Comparison of ENCODE assay signal across 10 cellular contexts in genomic region chr3:125140011-125140813, GRCh38.
DNase-seq lines count a peak whose midpoint lies in the region; ATAC-seq, FAIRE-seq and TF ChIP-seq lines count a peak whose summit lies in the region.
"Had no signal": no experiment of that assay in that cellular context is flagged by ENCODE, and none has a peak within 500 bp of the region (broad histone marks: within the 10 kb centered on the region; RNA-seq: fewer than 3 reads in every experiment).

No MANE protein-coding gene starts in this region.

- H3F3A ChIP-seq in neural progenitor cell (ENCODE audit: low read depth), result peaks cover 35% of the 10 kb centered on the region

- no peak for ATAC-seq in CD4-positive, CD25-positive, alpha-beta regulatory T cell (ENCODE audit: low read depth in 2 of 2)

- no peaks in the 10 kb centered on the region for H3K9me3 ChIP-seq in CD4-positive, CD25-positive, alpha-beta regulatory T cell (ENCODE audit: control insufficient read depth in 2 of 2, low read length in 2 of 2)
- no peaks in the 10 kb centered on the region for H3K9me3 ChIP-seq in NT2/D1 (ENCODE audit: insufficient read depth, low read length)
- no peaks in the 10 kb centered on the region for H3K9me3 ChIP-seq in endothelial cell of umbilical vein (replicated peaks; ENCODE audit: control insufficient read depth, insufficient read depth, low read length)
- H3K9me3 ChIP-seq in neural progenitor cell (ENCODE audit: low read depth), result no peaks in the 10 kb centered on the region
- no peaks in the 10 kb centered on the region for H3K9me3 ChIP-seq in small intestine (ENCODE audit: control insufficient read depth, low read depth)

- H3K9ac ChIP-seq in NT2/D1 (ENCODE audit: insufficient read length, low read depth) (peak overlapping the region; percentile 11), endothelial cell of umbilical vein (replicated peaks; ENCODE audit: extremely low read depth, insufficient read depth, low read length) (no peak overlapping the region), neural progenitor cell (no peak overlapping the region)

- POLR2A ChIA-PET in endothelial cell of umbilical vein (lab: Charles Lee), result no interaction called here

- H3K9me1 ChIP-seq in endothelial cell of umbilical vein (replicated peaks; ENCODE audit: control insufficient read depth, extremely low read depth, insufficient read depth, low read length), result no peaks in the 10 kb centered on the region

- H2AFZ ChIP-seq in endothelial cell of umbilical vein (ENCODE audit: low read depth, low read length) (peak overlapping the region; percentile 57), neural progenitor cell (replicated peaks) (no peak overlapping the region)

- H3K79me2 ChIP-seq in endothelial cell of umbilical vein (ENCODE audit: control insufficient read depth, insufficient read depth, low read length) (no peaks in the 10 kb centered on the region), neural progenitor cell (ENCODE audit: low read depth) (no peaks in the 10 kb centered on the region)

- H3K27me3 ChIP-seq in CD4-positive, CD25-positive, alpha-beta regulatory T cell (ENCODE audit: control insufficient read depth, insufficient read depth, low read length), result no peaks in the 10 kb centered on the region
- no peaks in the 10 kb centered on the region for H3K27me3 ChIP-seq in NT2/D1 (ENCODE audit: insufficient read depth, insufficient read length)
- no peaks in the 10 kb centered on the region for H3K27me3 ChIP-seq in endothelial cell of umbilical vein (ENCODE audit: control insufficient read depth in 2 of 2, insufficient read depth in 2 of 2, low read length in 2 of 2)
- peaks cover 28% of the 10 kb centered on the region for H3K27me3 ChIP-seq in neural progenitor cell
- H3K27me3 ChIP-seq in small intestine (ENCODE audit: control insufficient read depth in 2 of 2, insufficient read depth in 2 of 2, low read length in 2 of 2), result no peaks in the 10 kb centered on the region

- H3K4me3 ChIP-seq in CD4-positive, CD25-positive, alpha-beta regulatory T cell (ENCODE audit: low read depth, low read length), result no peak overlapping the region
- no peak overlapping the region for H3K4me3 ChIP-seq in NT2/D1 (ENCODE audit: insufficient read length, low read depth)
- H3K4me3 ChIP-seq in endothelial cell of umbilical vein (replicated peaks in 1 of 3; ENCODE audit: insufficient read depth in 1 of 3, low read depth in 1 of 3, low read length in 3 of 3), result no peak overlapping the region
- no peak overlapping the region for H3K4me3 ChIP-seq in neural progenitor cell
- no peak overlapping the region for H3K4me3 ChIP-seq in small intestine (ENCODE audit: low read depth in 1 of 2, low read length in 2 of 2)

- no peaks in the 10 kb centered on the region for H3K36me3 ChIP-seq in CD4-positive, CD25-positive, alpha-beta regulatory T cell (ENCODE audit: control insufficient read depth, insufficient read depth, low read length)
- H3K36me3 ChIP-seq in NT2/D1 (ENCODE audit: insufficient read depth, insufficient read length, low read length), result peaks cover 1% of the 10 kb centered on the region
- H3K36me3 ChIP-seq in endothelial cell of umbilical vein (ENCODE audit: control insufficient read depth in 2 of 2, extremely low read depth in 1 of 2, insufficient read depth in 2 of 2, low read length in 2 of 2), result no peaks in the 10 kb centered on the region
- H3K36me3 ChIP-seq in neural progenitor cell, result no peaks in the 10 kb centered on the region
- H3K36me3 ChIP-seq in small intestine (ENCODE audit: control insufficient read depth in 2 of 2, insufficient read depth in 2 of 2, low read length in 2 of 2), result no peaks in the 10 kb centered on the region

- intact Hi-C loops in endothelial cell of umbilical vein (cut with micrococcal nuclease), result loop anchor here (5.0 kb wide), 2 partner anchors 78 to 237 kb away; partner anchors contain the start of gene ZNF148

- no peak overlapping the region for H3K27ac ChIP-seq in CD4-positive, CD25-positive, alpha-beta regulatory T cell (ENCODE audit: insufficient read depth, low read length, poor library complexity, severe bottlenecking)
- H3K27ac ChIP-seq in endothelial cell of umbilical vein (ENCODE audit: insufficient read depth, low read depth, low read length) (no peak overlapping the region), neural progenitor cell (no peak overlapping the region), small intestine (ENCODE audit: low read depth in 1 of 2, low read length in 1 of 2) (peak overlapping the region in 1 of 2 donors; percentile 21)

- no peaks in the 10 kb centered on the region for H3K9me3 Mint-ChIP-seq in CD4-positive, CD25-positive, alpha-beta regulatory T cell
- no peaks in the 10 kb centered on the region for H3K9me3 Mint-ChIP-seq in neural progenitor cell

- BruUV-seq in endothelial cell of umbilical vein (replicated peaks; lab: Mats Ljungman, UMichigan), result no TSS peak

- H4K20me1 ChIP-seq in endothelial cell of umbilical vein (replicated peaks; ENCODE audit: control insufficient read depth, extremely low read depth, insufficient read depth, low read length) (no peaks in the 10 kb centered on the region), neural progenitor cell (ENCODE audit: low read depth) (no peaks in the 10 kb centered on the region)

- peaks cover 16% of the 10 kb centered on the region for H3K4me1 ChIP-seq in CD4-positive, CD25-positive, alpha-beta regulatory T cell (ENCODE audit: control insufficient read depth, insufficient read depth, low read length, poor library complexity, severe bottlenecking)
- H3K4me1 ChIP-seq in NT2/D1 (ENCODE audit: insufficient read depth, insufficient read length) (peaks cover 24% of the 10 kb centered on the region), endothelial cell of umbilical vein (ENCODE audit: control insufficient read depth, extremely low read depth, insufficient read depth, low read length) (peaks cover 12% of the 10 kb centered on the region), neural progenitor cell (peaks cover 44% of the 10 kb centered on the region), small intestine (ENCODE audit: control insufficient read depth in 2 of 2, insufficient read depth in 1 of 2, low read depth in 1 of 2, low read length in 1 of 2) (peaks cover 0 to 5% of the 10 kb centered on the region in 2 donors)

- H3K27me3 Mint-ChIP-seq in CD4-positive, CD25-positive, alpha-beta regulatory T cell, result peaks cover 25% of the 10 kb centered on the region
- H3K27me3 Mint-ChIP-seq in neural progenitor cell (ENCODE audit: insufficient read depth, low read depth), result peaks cover 41% of the 10 kb centered on the region

- 87 to 94% (median 93%) methylated on average over 12 of the region's 12 CpGs for WGBS in small intestine, 3 donors

- FAIRE-seq in endothelial cell of umbilical vein (lab: Jason Lieb, UNC), result peak; percentile 40
- FAIRE-seq in small intestine (lab: Jason Lieb, UNC), result no peak

- H3K4me2 ChIP-seq in endothelial cell of umbilical vein (ENCODE audit: insufficient read depth, low read length) (no peak overlapping the region), neural progenitor cell (no peak overlapping the region)

- dilution Hi-C loops in endothelial cell of umbilical vein (cut with MboI; ENCODE audit: extremely low pct_ligation_motif_present, low sequenced_read_pairs), result no loop called here

- H3K36me3 Mint-ChIP-seq in CD4-positive, CD25-positive, alpha-beta regulatory T cell, result no peaks in the 10 kb centered on the region
- no peaks in the 10 kb centered on the region for H3K36me3 Mint-ChIP-seq in neural progenitor cell

- H3K27ac Mint-ChIP-seq in CD4-positive, CD25-positive, alpha-beta regulatory T cell, result peak overlapping the region in 2 of 3 donors; percentile 75 to 94
- no peak overlapping the region for H3K27ac Mint-ChIP-seq in neural progenitor cell

- H3K4me1 Mint-ChIP-seq in CD4-positive, CD25-positive, alpha-beta regulatory T cell, result peaks cover 9 to 36% (median 14%) of the 10 kb centered on the region in 4 donors
- H3K4me1 Mint-ChIP-seq in neural progenitor cell, result peaks cover 46% of the 10 kb centered on the region

- DNase-seq in CD4-positive, CD25-positive, alpha-beta regulatory T cell, result no peak
- DNase-seq in NT2/D1 (ENCODE audit: low read depth, low spot score) (no peak), endothelial cell of umbilical vein (ENCODE audit: low read depth, low spot score) (no peak), neural progenitor cell (ENCODE audit: low spot score) (no peak), DMS53 treated with DMSO at 0.1 percent for 48 hours (lab: John Stamatoyannopoulos, UW; ENCODE audit: unreplicated experiment) (no peak), small intestine (no peak), SKM-1 (lab: John Stamatoyannopoulos, UW; ENCODE audit: unreplicated experiment) (no peak), GF-D8 (lab: John Stamatoyannopoulos, UW) (no peak)
- DNase-seq: activated gamma-delta T cell, DMS 273 treated with DMSO at 0.1 percent for 48 hours had no signal

- no peak for TF ChIP-seq POLR2A in endothelial cell of umbilical vein (IDR thresholded peaks at IDR 0.05; ENCODE audit: low read depth, low read length)

- no peak for TF ChIP-seq CTCF in endothelial cell of umbilical vein (IDR thresholded peaks at IDR 0.05; ENCODE audit: extremely low read depth in 1 of 2, insufficient read depth in 1 of 2, low read depth in 1 of 2, low read length in 2 of 2)
- TF ChIP-seq CTCF in neural progenitor cell (IDR thresholded peaks at IDR 0.05), result no peak

- CTCF ChIA-PET in endothelial cell of umbilical vein (lab: Charles Lee), result interaction anchor here (1.6 to 2.6 kb wide), 2 partner anchors 10 to 87 kb away, joined by 7 to 9 read pairs; no protein-coding TSS in a partner anchor

- peak overlapping the region in 3 of 4 donors; percentile 5 to 78 (median 57) for H3K4me3 Mint-ChIP-seq in CD4-positive, CD25-positive, alpha-beta regulatory T cell
- peak overlapping the region; percentile 28 for H3K4me3 Mint-ChIP-seq in neural progenitor cell

TF ChIP-seq in endothelial cell of umbilical vein, 7 proteins besides CTCF, POLR2A, EP300 and RAD21:
- TF ChIP-seq FOS (IDR thresholded peaks at IDR 0.05; ENCODE audit: borderline replicate concordance, insufficient read depth, low read length) (no peak), EZH2 (IDR thresholded peaks at IDR 0.05; ENCODE audit: borderline replicate concordance, low read depth, low read length, severe bottlenecking) (no peak), MAX (IDR thresholded peaks at IDR 0.05; ENCODE audit: insufficient read depth, insufficient read length) (no peak), GATA2 (IDR thresholded peaks at IDR 0.05; ENCODE audit: insufficient read depth, insufficient read length, low read depth, low read length) (no peak), JUN (IDR thresholded peaks at IDR 0.05; ENCODE audit: borderline replicate concordance, insufficient read depth, insufficient read length, low read depth) (no peak), MYC (IDR thresholded peaks at IDR 0.05; ENCODE audit: low read depth, low read length) (no peak), POLR2AphosphoS5 (IDR thresholded peaks at IDR 0.05; ENCODE audit: insufficient read depth, low read depth, low read length) (no peak)
